In genomic region chr17:45677770-45678169, GRCh38 we compare ENCODE assay signal across 18 cellular contexts.
A peak's percentile ranks its signal among the peaks of the same experiment; 100 is the strongest.
DNase-seq lines count a peak whose midpoint lies in the region; ATAC-seq, FAIRE-seq and TF ChIP-seq lines count a peak whose summit lies in the region.
"Had no signal": no experiment of that assay in that cellular context is flagged by ENCODE, and none has a peak within 500 bp of the region (broad histone marks: within the 10 kb centered on the region; RNA-seq: fewer than 3 reads in every experiment).

No MANE protein-coding gene starts in this region.

- TF ChIP-seq CTCF in A549 (IDR thresholded peaks at IDR 0.05), result no peak

- no peak for TF ChIP-seq EP300 in A549 (IDR thresholded peaks at IDR 0.05)

- H2AFZ ChIP-seq in trophoblast cell (ENCODE audit: insufficient read depth, low read length, poor library complexity), result no peak overlapping the region
- H2AFZ ChIP-seq: neural progenitor cell had no signal

- no peak overlapping the region for H3K23ac ChIP-seq in trophoblast cell (ENCODE audit: low read length)

- no peak overlapping the region for H3K4me2 ChIP-seq in A549
- no peak overlapping the region for H3K4me2 ChIP-seq in trophoblast cell (ENCODE audit: low read length)
- H3K4me2 ChIP-seq: neural progenitor cell had no signal

- no peak overlapping the region for H4K8ac ChIP-seq in trophoblast cell (ENCODE audit: low read depth, low read length)

- CTCF ChIA-PET in A549 (lab: Yijun Ruan, JAX), result interaction anchor here (1.3 to 3.0 kb wide), 3 partner anchors 13 to 154 kb away, joined by 3 to 10 read pairs (median 9); no protein-coding TSS in a partner anchor

- 3% methylated on average over 3 of the region's 3 CpGs for WGBS in A549 (ENCODE audit: missing lambda C conversion rate)
- WGBS in trophoblast cell (ENCODE audit: extremely low coverage, insufficient coverage, insufficient read length), result no CpG with 5 or more reads among the region's 3 CpGs

- H3K4me3 ChIP-seq in A549 (no peak overlapping the region), SJCRH30 (no peak overlapping the region), trophoblast cell (ENCODE audit: low read depth, low read length) (no peak overlapping the region)
- H3K4me3 ChIP-seq: colonic mucosa, neural progenitor cell, testis had no signal

- H3K27ac ChIP-seq in A549 (no peak overlapping the region), SJCRH30 (no peak overlapping the region), trophoblast cell (ENCODE audit: low read depth, low read length) (no peak overlapping the region)
- H3K27ac ChIP-seq: colonic mucosa, neural progenitor cell, testis had no signal

- H3K9ac ChIP-seq in trophoblast cell (ENCODE audit: low read length), result no peak overlapping the region
- H3K9ac ChIP-seq: neural progenitor cell had no signal

- intact Hi-C loops in left ventricle myocardium superior (cut with micrococcal nuclease), result no loop called here

- H2BK12ac ChIP-seq in trophoblast cell (ENCODE audit: low read length), result no peak overlapping the region

- no peak overlapping the region for H2AK5ac ChIP-seq in trophoblast cell (ENCODE audit: low read length)

- no peak for FAIRE-seq in A549 (lab: Jason Lieb, UNC)
- no peak for FAIRE-seq in H54 (lab: Jason Lieb, UNC)

- no peaks in the 10 kb centered on the region for H3K79me1 ChIP-seq in trophoblast cell (ENCODE audit: low read length)

- H3K79me2 ChIP-seq in trophoblast cell (ENCODE audit: control insufficient read depth, insufficient read depth, low read length, poor library complexity), result no peaks in the 10 kb centered on the region

- no peak for TF ChIP-seq RAD21 in A549 (conservative IDR thresholded peaks at IDR 0.05 in 1 of 2, IDR thresholded peaks at IDR 0.05 in 1 of 2)

- POLR2A ChIA-PET in A549 (lab: Yijun Ruan, JAX), result no interaction called here

- H3K18ac ChIP-seq in trophoblast cell (ENCODE audit: low read length), result no peak overlapping the region

- H3K27me3 ChIP-seq in SJCRH30, result no peaks in the 10 kb centered on the region; the same call in 1 of the 2 replicates
- H3K27me3 ChIP-seq in trophoblast cell (ENCODE audit: insufficient read depth, low read length), result no peaks in the 10 kb centered on the region
- H3K27me3 ChIP-seq: colonic mucosa, neural progenitor cell, testis had no signal

- no peak overlapping the region for H2BK120ac ChIP-seq in trophoblast cell (ENCODE audit: insufficient read depth, low read length, poor library complexity)

- no peak overlapping the region for H2BK5ac ChIP-seq in trophoblast cell (ENCODE audit: low read depth, low read length, poor library complexity)

- DNase-seq in A549 (ENCODE audit: low read depth in 1 of 2, low spot score in 1 of 2), result peak in 1 of 2 experiments; percentile 29
- peak; percentile 31 for DNase-seq in H54 (ENCODE audit: insufficient read length, low spot score)
- DNase-seq in NCI-H226, result peak; percentile 51
- DNase-seq in foreskin melanocyte, result peak; percentile 28
- no peak for DNase-seq in left ventricle myocardium superior
- DNase-seq in SJCRH30, result no peak
- no peak for DNase-seq in trophoblast cell
- no peak for DNase-seq in cerebellar cortex (ENCODE audit: low spot score)
- DNase-seq: activated B cell treated with CpG ODN at 0.5 μM for 24 hours; activated T-cell treated with anti-CD3 and anti-CD28 coated beads, Interleukin-2, amount 50 U/mL, for 48 hours; CD4-positive, CD25-positive, alpha-beta regulatory T cell; colonic mucosa; NCI-H187 treated with DMSO at 0.1 percent for 48 hours; NCI-H510A treated with DMSO at 0.1 percent for 48 hours; SIG-M5; stimulated activated CD4-positive, alpha-beta T cell treated with anti-CD3 and anti-CD28 coated beads, Interleukin-12 subunit alpha, Interleukin-12 subunit beta, amount 100 ng/mL, for 4 hours; testis had no signal

- no peak overlapping the region for H4K12ac ChIP-seq in trophoblast cell (ENCODE audit: low read depth, low read length)

- H3K4me1 ChIP-seq in A549 (no peaks in the 10 kb centered on the region), SJCRH30 (no peaks in the 10 kb centered on the region), trophoblast cell (ENCODE audit: control insufficient read depth in 1 of 2, insufficient read depth in 2 of 2, low read length in 2 of 2) (no peaks in the 10 kb centered on the region)
- H3K4me1 ChIP-seq: colonic mucosa, neural progenitor cell, testis had no signal

- ATAC-seq in A549, result peak; percentile 48 to 54; a peak in 4 of 6 replicates
- ATAC-seq in left ventricle myocardium superior, result no peak

- H3K4ac ChIP-seq in trophoblast cell (ENCODE audit: low read depth, low read length), result no peak overlapping the region

- no peak for TF ChIP-seq POLR2A in A549 (IDR thresholded peaks at IDR 0.05; ENCODE audit: low read length)
- no peak for TF ChIP-seq POLR2A in H54 (IDR thresholded peaks at IDR 0.05; ENCODE audit: low read depth, low read length)

- no peak overlapping the region for H4K91ac ChIP-seq in trophoblast cell (ENCODE audit: low read depth, low read length)

- peaks cover 13% of the 10 kb centered on the region; the same call in 2 of the 3 replicates for H3K9me3 ChIP-seq in A549
- 0 out of 2 replicates have a peak, but pooled peaks cover 3% of the 10 kb centered on the region for H3K9me3 ChIP-seq in SJCRH30 (replicated peaks)
- H3K9me3 ChIP-seq in trophoblast cell (ENCODE audit: insufficient read depth, low read depth, low read length), result no peaks in the 10 kb centered on the region
- H3K9me3 ChIP-seq: colonic mucosa, testis had no signal

- no peak overlapping the region for H3K14ac ChIP-seq in trophoblast cell (ENCODE audit: low read length)

- H3K36me3 ChIP-seq in SJCRH30 (no peaks in the 10 kb centered on the region), trophoblast cell (ENCODE audit: control insufficient read depth in 1 of 2, insufficient read depth in 2 of 2, low read length in 2 of 2) (no peaks in the 10 kb centered on the region)
- H3K36me3 ChIP-seq: colonic mucosa, neural progenitor cell had no signal

TF ChIP-seq in A549, 52 proteins besides CTCF, POLR2A, EP300 and RAD21:
- TF ChIP-seq FOXS1 (CRISPR knock-in tag; IDR thresholded peaks at IDR 0.05), result no peak
- TF ChIP-seq REST (IDR thresholded peaks at IDR 0.05), result no peak
- no peak for TF ChIP-seq HOXA7 (CRISPR knock-in tag; IDR thresholded peaks at IDR 0.05)
- no peak for TF ChIP-seq TFCP2L1 (CRISPR knock-in tag; IDR thresholded peaks at IDR 0.05)
- TF ChIP-seq CHD2 (IDR thresholded peaks at IDR 0.05; ENCODE audit: low read length, partially characterized antibody), result no peak
- no peak for TF ChIP-seq MAX (IDR thresholded peaks at IDR 0.05)
- no peak for TF ChIP-seq RNF2 (IDR thresholded peaks at IDR 0.05; ENCODE audit: borderline replicate concordance, low read depth)
- TF ChIP-seq GATA3 (IDR thresholded peaks at IDR 0.05; ENCODE audit: borderline replicate concordance), result no peak
- TF ChIP-seq ZC3H11A (IDR thresholded peaks at IDR 0.05), result no peak

Comparison
In these comparisons a context has a peak if more than half of its experiments do, and no peak if none do; other contexts are left out.
1. DNase-seq: peak in H54 (single experiment), NCI-H226 (single experiment) and foreskin melanocyte (single experiment); none in left ventricle myocardium superior (single experiment), SJCRH30 (0 of 2), trophoblast cell (0 of 2) and cerebellar cortex (single experiment).